Comparison of ENCODE assay signal across 17 cellular contexts in genomic region chr9:88775559-88775958, GRCh38.
DNase-seq lines count a peak whose midpoint lies in the region; TF ChIP-seq lines count a peak whose summit lies in the region.
"Had no signal": no experiment of that assay in that cellular context is flagged by ENCODE, and none has a peak within 500 bp of the region (broad histone marks: within the 10 kb centered on the region; RNA-seq: fewer than 3 reads in every experiment).

No MANE protein-coding gene starts in this region.

- no peak overlapping the region for H3K4me3 ChIP-seq in BLaER1 treated with 17β-estradiol and CSF1 and Interleukin-3, amounts not matched to agents 10 nM and 100 nM
- H3K4me3 ChIP-seq in osteoblast (ENCODE audit: insufficient read depth, low read length) = no peak overlapping the region
- H3K4me3 ChIP-seq: colonic mucosa, Peyer's patch, thyroid gland had no signal

- no peaks in the 10 kb centered on the region for H4K20me1 ChIP-seq in BLaER1 treated with 17β-estradiol and CSF1 and Interleukin-3, amounts not matched to agents 10 nM and 100 nM
- H4K20me1 ChIP-seq in osteoblast (ENCODE audit: insufficient read depth, low read length) = no peaks in the 10 kb centered on the region

- H3K4me1 Mint-ChIP-seq in T-helper 2 cell treated with Interferon-gamma antibody and Interleukin-4, amounts not matched to agents 5 μg/mL and 100 μg/mL, for 36 hours (ENCODE audit: low read depth) = no peaks in the 10 kb centered on the region

- no peak overlapping the region for H3K9ac ChIP-seq in BLaER1 treated with 17β-estradiol and CSF1 and Interleukin-3, amounts not matched to agents 10 nM and 100 nM

- H3K27me3 Mint-ChIP-seq in T-helper 2 cell treated with Interferon-gamma antibody and Interleukin-4, amounts not matched to agents 5 μg/mL and 100 μg/mL, for 36 hours (ENCODE audit: low read depth) = peaks cover 19% of the 10 kb centered on the region

- no peak overlapping the region for H3K4me3 Mint-ChIP-seq in T-helper 2 cell treated with Interferon-gamma antibody and Interleukin-4, amounts not matched to agents 5 μg/mL and 100 μg/mL, for 36 hours
- H3K4me3 Mint-ChIP-seq: activated naive CD8-positive, alpha-beta T cell treated with anti-CD3 and anti-CD28 coated beads, Interleukin-2, amount 10 ng/mL, durations not matched to agents 7 days and 5 days had no signal

- peak overlapping the region; percentile 87 to 95 (median 91) for H3K4me2 ChIP-seq in BLaER1 treated with 17β-estradiol and CSF1 and Interleukin-3, amounts not matched to agents 10 nM and 100 nM
- H3K4me2 ChIP-seq in osteoblast (ENCODE audit: insufficient read depth, low read length) = peak overlapping the region; percentile 40

- H3K27ac Mint-ChIP-seq in T-helper 2 cell treated with Interferon-gamma antibody and Interleukin-4, amounts not matched to agents 5 μg/mL and 100 μg/mL, for 36 hours = no peak overlapping the region
- H3K27ac Mint-ChIP-seq: activated naive CD8-positive, alpha-beta T cell treated with anti-CD3 and anti-CD28 coated beads, Interleukin-2, amount 10 ng/mL, durations not matched to agents 7 days and 5 days had no signal

- no peak for TF ChIP-seq CTCF in osteoblast (IDR thresholded peaks at IDR 0.05; ENCODE audit: extremely low read depth, low read depth, low read length)

- no peaks in the 10 kb centered on the region for H3K9me3 ChIP-seq in BLaER1 treated with 17β-estradiol and CSF1 and Interleukin-3, amounts not matched to agents 10 nM and 100 nM (replicated peaks in 1 of 11)
- no peaks in the 10 kb centered on the region for H3K9me3 ChIP-seq in osteoblast (ENCODE audit: low read depth, low read length)
- H3K9me3 ChIP-seq: colonic mucosa, Peyer's patch, thyroid gland had no signal

- H3K79me2 ChIP-seq in osteoblast (ENCODE audit: insufficient read depth, low read length) = no peaks in the 10 kb centered on the region

- peak overlapping the region in 8 of 11 experiments; percentile 31 to 81 (median 72); a peak in 10 of 22 replicates for H3K27ac ChIP-seq in BLaER1 treated with 17β-estradiol and CSF1 and Interleukin-3, amounts not matched to agents 10 nM and 100 nM
- peak overlapping the region; percentile 95 for H3K27ac ChIP-seq in osteoblast (ENCODE audit: low read depth, low read length)
- H3K27ac ChIP-seq: colonic mucosa had no signal

- no peaks in the 10 kb centered on the region for H3K36me3 Mint-ChIP-seq in T-helper 2 cell treated with Interferon-gamma antibody and Interleukin-4, amounts not matched to agents 5 μg/mL and 100 μg/mL, for 36 hours (ENCODE audit: low read depth)
- H3K36me3 Mint-ChIP-seq: activated naive CD8-positive, alpha-beta T cell treated with anti-CD3 and anti-CD28 coated beads, Interleukin-2, amount 10 ng/mL, durations not matched to agents 7 days and 5 days had no signal

- no peaks in the 10 kb centered on the region for H3K36me3 ChIP-seq in BLaER1 treated with 17β-estradiol and CSF1 and Interleukin-3, amounts not matched to agents 10 nM and 100 nM
- no peaks in the 10 kb centered on the region for H3K36me3 ChIP-seq in osteoblast (ENCODE audit: insufficient read depth, low read length)
- H3K36me3 ChIP-seq: colonic mucosa, Peyer's patch, thyroid gland had no signal

- H3K9me3 Mint-ChIP-seq in T-helper 2 cell treated with Interferon-gamma antibody and Interleukin-4, amounts not matched to agents 5 μg/mL and 100 μg/mL, for 36 hours = no peaks in the 10 kb centered on the region
- H3K9me3 Mint-ChIP-seq: activated naive CD8-positive, alpha-beta T cell treated with anti-CD3 and anti-CD28 coated beads, Interleukin-2, amount 10 ng/mL, durations not matched to agents 7 days and 5 days had no signal

- H3K4me1 ChIP-seq in BLaER1 treated with 17β-estradiol and CSF1 and Interleukin-3, amounts not matched to agents 10 nM and 100 nM = peaks cover 48 to 83% (median 65%) of the 10 kb centered on the region in 10 experiments
- H3K4me1 ChIP-seq in osteoblast (ENCODE audit: insufficient read depth, low read length) = peaks cover 66% of the 10 kb centered on the region
- H3K4me1 ChIP-seq: colonic mucosa had no signal

- H2AFZ ChIP-seq in osteoblast (ENCODE audit: low read length) = no peak overlapping the region

- peak; percentile 26 for DNase-seq in M059J (ENCODE audit: low read depth)
- DNase-seq in dermis blood vessel endothelial cell = peak; percentile 57
- no peak for DNase-seq in osteoblast (ENCODE audit: insufficient read length, low spot score, missing footprints)
- DNase-seq in T-helper 2 cell treated with Interferon-gamma antibody and Interleukin-4, amounts not matched to agents 5 μg/mL and 100 μg/mL, for 36 hours (ENCODE audit: low spot score) = no peak
- DNase-seq in glomerular visceral epithelial cell (ENCODE audit: extremely low spot score) = no peak
- no peak for DNase-seq in activated naive CD4-positive, alpha-beta T cell (lab: John Stamatoyannopoulos, UW)
- no peak for DNase-seq in KG1 (lab: John Stamatoyannopoulos, UW)
- DNase-seq: activated CD4-positive, alpha-beta T cell treated with anti-CD3 and anti-CD28 coated beads for 48 hours; activated naive CD8-positive, alpha-beta T cell treated with anti-CD3 and anti-CD28 coated beads, Interleukin-2, amount 10 ng/mL, durations not matched to agents 7 days and 5 days; C1 segment of cervical spinal cord; colonic mucosa; NCI-H1436; NCI-H446; posterior cingulate gyrus had no signal

- H3K27me3 ChIP-seq in BLaER1 treated with 17β-estradiol and CSF1 and Interleukin-3, amounts not matched to agents 10 nM and 100 nM = 0 out of 22 replicates have a peak, but pooled peaks cover 0 to 4% (median 0%) of the 10 kb centered on the region in 11 experiments
- no peaks in the 10 kb centered on the region for H3K27me3 ChIP-seq in osteoblast (ENCODE audit: insufficient read depth, low read length)
- H3K27me3 ChIP-seq: colonic mucosa, Peyer's patch, thyroid gland had no signal

Comparison
In these comparisons a context has a peak if more than half of its experiments do, and no peak if none do; other contexts are left out.
1. DNase-seq: peak in M059J (single experiment) and dermis blood vessel endothelial cell (single experiment); none in osteoblast (single experiment), T-helper 2 cell treated with Interferon-gamma antibody and Interleukin-4, amounts not matched to agents 5 μg/mL and 100 μg/mL, for 36 hours (single experiment), glomerular visceral epithelial cell (single experiment), activated naive CD4-positive, alpha-beta T cell (0 of 4) and KG1 (single experiment).